ENCODE assay signal across 10 cellular contexts in the genomic region with DNA sequence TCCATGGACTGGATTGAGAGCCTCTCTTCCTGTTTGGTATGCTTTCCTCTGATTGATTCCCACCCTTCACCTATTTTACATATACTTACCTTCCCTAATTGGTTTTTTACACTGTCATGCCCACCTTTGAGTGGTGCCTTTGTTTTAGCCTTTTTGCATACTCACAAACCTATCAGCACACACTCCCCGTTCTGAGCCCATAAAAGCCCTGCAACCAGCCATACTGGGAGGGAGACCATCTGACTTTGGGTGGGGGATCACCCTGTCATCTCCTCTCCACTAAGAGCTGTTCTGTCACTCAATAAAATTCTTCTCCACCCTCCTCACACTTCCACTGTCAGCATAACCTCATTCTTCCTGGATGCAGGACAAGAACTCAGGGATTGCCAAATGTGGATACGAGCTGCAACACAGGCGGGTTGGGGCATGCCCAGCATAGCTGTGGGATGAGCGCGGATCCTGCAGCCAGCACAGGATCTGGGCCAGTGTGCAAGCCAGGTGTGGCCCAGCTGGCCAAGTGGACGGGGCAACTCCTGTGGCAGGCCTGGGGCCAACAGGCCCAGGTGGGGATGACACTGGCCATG. TPM values are rescaled to one million over a fixed set of nuclear protein-coding genes. Genes with fewer than 3 reads are reported as not detected.
DNase-seq lines count a peak whose midpoint lies in the region; ATAC-seq and TF ChIP-seq lines count a peak whose summit lies in the region.
"Had no signal": no experiment of that assay in that cellular context is flagged by ENCODE, and none has a peak within 500 bp of the region (broad histone marks: within the 10 kb centered on the region; RNA-seq: fewer than 3 reads in every experiment).

No MANE protein-coding gene starts in this region.

- H3K4me2 ChIP-seq in mammary epithelial cell (ENCODE audit: insufficient read depth, low read depth, low read length) = peak overlapping the region; percentile 49

- H3K36me3 ChIP-seq in mammary epithelial cell (ENCODE audit: insufficient read depth, low read length) (no peaks in the 10 kb centered on the region), aorta (ENCODE audit: control insufficient read depth in 1 of 2, insufficient read depth in 2 of 2, low read length in 1 of 2) (no peaks in the 10 kb centered on the region)
- H3K36me3 ChIP-seq: ascending aorta, lower lobe of right lung had no signal

- CTCF ChIA-PET in mammary epithelial cell (lab: Charles Lee; ENCODE audit: low non-redundant PET) = interaction anchor here (0.6 to 1.0 kb wide), 3 partner anchors 9 to 303 kb away, joined by 3 to 11 read pairs (median 3); partner anchors contain the start of genes MOB1A and MTHFD2

- no peaks in the 10 kb centered on the region for H3K36me3 Mint-ChIP-seq in mesothelial cell of epicardium
- peaks cover 0 to 2% of the 10 kb centered on the region in 2 donors for H3K36me3 Mint-ChIP-seq in activated T-cell treated with anti-CD3 and anti-CD28 coated beads, Interleukin-2, amount 50 U/mL, for 72 hours (ENCODE audit: insufficient read depth in 2 of 2)

- dilution Hi-C loops in mammary epithelial cell (cut with HindIII; ENCODE audit: low sequenced_read_pairs) = no loop called here

- H3K9me3 ChIP-seq in mammary epithelial cell (replicated peaks; ENCODE audit: insufficient read depth, low read length) (no peaks in the 10 kb centered on the region), aorta (ENCODE audit: control insufficient read depth, low read length) (no peaks in the 10 kb centered on the region)
- H3K9me3 ChIP-seq: ascending aorta, lower lobe of right lung had no signal

- intact Hi-C loops in mammary epithelial cell (cut with micrococcal nuclease) (loop anchor here (1.0 kb wide), 2 partner anchors 9 to 10 kb away; partner anchors contain the start of gene MTHFD2), aorta (cut with DNase I) (no loop called here)

- peak overlapping the region; percentile 37 for H3K27ac Mint-ChIP-seq in mesothelial cell of epicardium
- no peak overlapping the region for H3K27ac Mint-ChIP-seq in activated T-cell treated with anti-CD3 and anti-CD28 coated beads, Interleukin-2, amount 50 U/mL, for 72 hours

- no peaks in the 10 kb centered on the region for H4K20me1 ChIP-seq in mammary epithelial cell (ENCODE audit: insufficient read depth, low read length)

- in situ Hi-C loops in mammary epithelial cell (cut with MboI; ENCODE audit: low sequenced_read_pairs in 2 of 2) = no loop called here

- H3K27me3 ChIP-seq in mammary epithelial cell (ENCODE audit: insufficient read depth, low read length) = no peaks in the 10 kb centered on the region
- H3K27me3 ChIP-seq in aorta (ENCODE audit: control insufficient read depth in 1 of 2, insufficient read depth in 2 of 2, low read length in 1 of 2) = no peaks in the 10 kb centered on the region
- H3K27me3 ChIP-seq: ascending aorta had no signal

- H2AFZ ChIP-seq in mammary epithelial cell (ENCODE audit: low read depth, low read length) = peak overlapping the region; percentile 62

- no peaks in the 10 kb centered on the region for H3K79me2 ChIP-seq in mammary epithelial cell (ENCODE audit: insufficient read depth, low read length)

- no peaks in the 10 kb centered on the region for H3K9me3 Mint-ChIP-seq in mesothelial cell of epicardium
- no peaks in the 10 kb centered on the region for H3K9me3 Mint-ChIP-seq in activated T-cell treated with anti-CD3 and anti-CD28 coated beads, Interleukin-2, amount 50 U/mL, for 72 hours

- WGBS in mammary epithelial cell (ENCODE audit: low coverage, missing lambda C conversion rate) = 0% methylated on average over 5 of the region's 6 CpGs
- WGBS in aorta, 2 donors = 86 to 89% methylated on average over 6 of the region's 6 CpGs

- H3K27ac ChIP-seq in mammary epithelial cell (ENCODE audit: insufficient read depth, low read depth, low read length) (peak overlapping the region; percentile 28), aorta (ENCODE audit: low read depth in 1 of 2, low read length in 2 of 2) (no peak overlapping the region)
- H3K27ac ChIP-seq: ascending aorta, lower lobe of right lung had no signal

- no peak overlapping the region for H3K4me3 Mint-ChIP-seq in mesothelial cell of epicardium
- H3K4me3 Mint-ChIP-seq in activated T-cell treated with anti-CD3 and anti-CD28 coated beads, Interleukin-2, amount 50 U/mL, for 72 hours = no peak overlapping the region

- no peak overlapping the region for H3K4me3 ChIP-seq in mammary epithelial cell (replicated peaks in 1 of 3; ENCODE audit: insufficient read depth in 1 of 3, low read depth in 2 of 3, low read length in 3 of 3)
- H3K4me3 ChIP-seq in aorta (ENCODE audit: low read length in 2 of 2) = no peak overlapping the region
- H3K4me3 ChIP-seq: ascending aorta, lower lobe of right lung had no signal

- ATAC-seq in activated T-cell treated with anti-CD3 and anti-CD28 coated beads, Interleukin-2, amount 50 U/mL, for 72 hours (replicated peaks in 1 of 2) = no peak
- ATAC-seq in HG03521 (IDR thresholded peaks at IDR 0.05; ENCODE audit: unreplicated experiment) = no peak
- ATAC-seq in aorta (ENCODE audit: low FRiP score) = no peak

- H3K4me1 Mint-ChIP-seq in mesothelial cell of epicardium = peaks cover 4% of the 10 kb centered on the region
- peaks cover 35% of the 10 kb centered on the region for H3K4me1 Mint-ChIP-seq in activated T-cell treated with anti-CD3 and anti-CD28 coated beads, Interleukin-2, amount 50 U/mL, for 72 hours (ENCODE audit: low read depth)

- DNase-seq in ELF-1 (ENCODE audit: low read depth, low spot score) (peak; percentile 39), NCI-H1694 treated with DMSO at 0.1 percent for 48 hours (lab: John Stamatoyannopoulos, UW) (peak; percentile 80), mammary epithelial cell (peak; percentile 94), mesothelial cell of epicardium (ENCODE audit: low spot score in 2 of 2, unreplicated experiment in 2 of 2) (no peak), dermis blood vessel endothelial cell (no peak), aorta (no peak)
- DNase-seq in activated T-cell treated with anti-CD3 and anti-CD28 coated beads, Interleukin-2, amount 50 U/mL, for 72 hours = no peak
- DNase-seq: lower lobe of right lung had no signal

- peaks cover 6% of the 10 kb centered on the region for H3K27me3 Mint-ChIP-seq in mesothelial cell of epicardium (ENCODE audit: low read depth)
- peaks cover 6% of the 10 kb centered on the region for H3K27me3 Mint-ChIP-seq in activated T-cell treated with anti-CD3 and anti-CD28 coated beads, Interleukin-2, amount 50 U/mL, for 72 hours (ENCODE audit: low read depth)

- H3K4me1 ChIP-seq in mammary epithelial cell (ENCODE audit: insufficient read depth, low read length) (peaks cover 17% of the 10 kb centered on the region), aorta (ENCODE audit: control insufficient read depth in 1 of 2, insufficient read depth in 2 of 2, low read length in 2 of 2) (no peaks in the 10 kb centered on the region)
- H3K4me1 ChIP-seq: ascending aorta had no signal

- peak overlapping the region; percentile 35 for H3K9ac ChIP-seq in mammary epithelial cell (ENCODE audit: insufficient read depth, low read length)

- no TSS peak for BruUV-seq in mammary epithelial cell (replicated peaks; lab: Mats Ljungman, UMichigan)

- TF ChIP-seq CTCF in mammary epithelial cell (conservative IDR thresholded peaks at IDR 0.05 in 1 of 2, IDR thresholded peaks at IDR 0.05 in 1 of 2; ENCODE audit: extremely low read depth in 1 of 2, insufficient read depth in 1 of 2, low read depth in 1 of 2, low read length in 2 of 2) = no peak
- TF ChIP-seq CTCF in mesothelial cell of epicardium (IDR thresholded peaks at IDR 0.05; ENCODE audit: unreplicated experiment) = no peak

RNA-seq across cellular contexts. Expression of gene MOB1A, which starts 9.4 kb away (rescaled TPM):
- total RNA-seq in mammary epithelial cell (100 to 1,000 TPM; 104 to 125 TPM), mesothelial cell of epicardium (90.4 to 98.3 TPM (median 96.4 TPM) in 3 replicates), dermis blood vessel endothelial cell (121 and 145 TPM in 2 replicates), aorta (100 to 1,000 TPM; 101 to 105 TPM)
- polyA plus RNA-seq in mammary epithelial cell (36.6 TPM), aorta (10 to 100 TPM; 35.7 to 51.3 TPM)
- polyA minus RNA-seq in mammary epithelial cell = 123 TPM
- 100 to 1,000 TPM; 121 to 135 TPM for total RNA-seq in activated T-cell treated with anti-CD3 and anti-CD28 coated beads, Interleukin-2, amount 50 U/mL, for 72 hours

RNA-seq across cellular contexts. Expression of gene MTHFD2, which starts 10.3 kb away (rescaled TPM):
- total RNA-seq in mammary epithelial cell = 100 to 1,000 TPM; 302 to 350 TPM
- polyA plus RNA-seq in mammary epithelial cell = 187 TPM
- 119 TPM for polyA minus RNA-seq in mammary epithelial cell
- 35.3 to 39.1 TPM (median 37.9 TPM) in 3 replicates for total RNA-seq in mesothelial cell of epicardium
- total RNA-seq in activated T-cell treated with anti-CD3 and anti-CD28 coated beads, Interleukin-2, amount 50 U/mL, for 72 hours = 100 to 1,000 TPM; 518 to 624 TPM
- total RNA-seq in dermis blood vessel endothelial cell = 28.6 and 91.0 TPM in 2 replicates
- 100 to 1,000 TPM in 1 of 2 donors, 10 to 100 TPM in 1; 55.7 to 119 TPM for total RNA-seq in aorta
- 100 to 1,000 TPM; 135 to 180 TPM for polyA plus RNA-seq in aorta

RNA-seq across cellular contexts. Expression of gene BOLA3, which starts 40.4 kb away (rescaled TPM):
- 10 to 100 TPM; 20.5 to 80.6 TPM for total RNA-seq in mammary epithelial cell
- 67.2 TPM for polyA plus RNA-seq in mammary epithelial cell
- not detected for polyA minus RNA-seq in mammary epithelial cell
- total RNA-seq in mesothelial cell of epicardium = 15.4 to 17.0 TPM (median 17.0 TPM) in 3 replicates
- total RNA-seq in activated T-cell treated with anti-CD3 and anti-CD28 coated beads, Interleukin-2, amount 50 U/mL, for 72 hours = 10 to 100 TPM; 41.1 to 42.5 TPM
- total RNA-seq in dermis blood vessel endothelial cell = 23.7 and 24.3 TPM in 2 replicates
- total RNA-seq in aorta = 10 to 100 TPM; 13.6 to 15.3 TPM
- 10 to 100 TPM; 44.7 to 85.1 TPM for polyA plus RNA-seq in aorta

Comparison
In these comparisons a context has a peak if more than half of its experiments do, and no peak if none do; other contexts are left out.
1. DNase-seq: peak in ELF-1 (single experiment), NCI-H1694 treated with DMSO at 0.1 percent for 48 hours (single experiment) and mammary epithelial cell (single experiment); none in mesothelial cell of epicardium (0 of 2), activated T-cell treated with anti-CD3 and anti-CD28 coated beads, Interleukin-2, amount 50 U/mL, for 72 hours (0 of 2), dermis blood vessel endothelial cell (single experiment) and aorta (0 of 2).